In the genomic region with DNA sequence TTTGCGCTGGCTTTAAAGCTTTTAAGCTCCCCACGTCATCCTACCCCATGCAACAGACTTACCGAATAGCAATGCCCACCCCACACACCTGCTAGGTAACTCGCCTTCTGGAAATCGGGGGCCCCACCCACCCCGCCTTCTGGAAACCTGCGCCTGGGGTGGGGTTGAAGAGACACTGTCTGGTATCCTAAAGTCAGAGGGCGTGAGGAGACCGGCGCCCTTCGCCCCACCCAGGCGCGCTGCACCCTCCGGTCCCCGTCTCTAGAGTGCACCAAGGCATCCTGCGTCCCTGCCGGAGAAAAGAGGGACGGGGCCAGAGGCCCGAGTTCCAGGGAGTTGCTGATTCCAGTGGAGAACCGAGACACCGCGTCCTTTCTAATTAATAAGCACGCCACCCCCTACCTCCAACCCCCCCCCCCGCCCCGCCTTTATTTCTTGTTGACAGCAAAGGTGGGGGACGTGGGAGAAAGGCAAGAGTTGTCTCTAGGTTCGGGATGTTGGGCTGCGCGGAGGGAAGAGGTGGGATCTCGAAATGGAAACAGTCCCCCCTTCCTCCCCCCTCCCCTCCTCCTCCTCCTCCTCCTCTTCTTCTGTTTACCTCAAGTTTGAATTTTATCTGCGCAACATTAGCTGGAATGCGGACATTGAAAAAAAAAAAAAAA, we compare ENCODE assay signal across 8 cellular contexts.
A peak's percentile ranks its signal among the peaks of the same experiment; 100 is the strongest.
DNase-seq lines count a peak whose midpoint lies in the region; ATAC-seq and TF ChIP-seq lines count a peak whose summit lies in the region.

No MANE protein-coding gene starts in this region.

- peak overlapping the region; percentile 98 for H3K27ac Mint-ChIP-seq in activated naive CD4-positive, alpha-beta T cell treated with anti-CD3 and anti-CD28 coated beads, Interleukin-2, amount 10 ng/mL, durations not matched to agents 7 days and 5 days
- peak overlapping the region; percentile 70 for H3K27ac Mint-ChIP-seq in glutamatergic neuron (ENCODE audit: unreplicated experiment)

- no peaks in the 10 kb centered on the region for H3K27me3 Mint-ChIP-seq in activated naive CD4-positive, alpha-beta T cell treated with anti-CD3 and anti-CD28 coated beads, Interleukin-2, amount 10 ng/mL, durations not matched to agents 7 days and 5 days
- peaks cover 7% of the 10 kb centered on the region for H3K27me3 Mint-ChIP-seq in glutamatergic neuron (ENCODE audit: unreplicated experiment)

- peak overlapping the region; percentile 78 for H3K4me2 ChIP-seq in parathyroid adenoma (ENCODE audit: low read length)

- H2AFZ ChIP-seq in parathyroid adenoma: peak overlapping the region; percentile 90

- no peaks in the 10 kb centered on the region for H3K27me3 ChIP-seq in parathyroid adenoma (ENCODE audit: control insufficient read depth, insufficient read depth, low read length)

- H3K27ac ChIP-seq in parathyroid adenoma: peak overlapping the region; percentile 99

- no peaks in the 10 kb centered on the region for H3K9me3 ChIP-seq in parathyroid adenoma (ENCODE audit: control insufficient read depth, low read length)

- peaks cover 43% of the 10 kb centered on the region for H3K79me2 ChIP-seq in parathyroid adenoma

- H3K36me3 Mint-ChIP-seq in activated naive CD4-positive, alpha-beta T cell treated with anti-CD3 and anti-CD28 coated beads, Interleukin-2, amount 10 ng/mL, durations not matched to agents 7 days and 5 days: peaks cover 27% of the 10 kb centered on the region
- H3K36me3 Mint-ChIP-seq in glutamatergic neuron (ENCODE audit: unreplicated experiment): no peaks in the 10 kb centered on the region

- peaks cover 8% of the 10 kb centered on the region for H3K4me1 ChIP-seq in parathyroid adenoma

- H3K4me3 ChIP-seq in parathyroid adenoma (ENCODE audit: low read depth, low read length): peak overlapping the region; percentile 94

- DNase-seq in NCI-H82 (lab: John Stamatoyannopoulos, UW) (peak; percentile 76), NCI-H82 treated with DMSO at 0.1 percent for 48 hours (lab: John Stamatoyannopoulos, UW; ENCODE audit: unreplicated experiment) (no peak), RPMI7951 (ENCODE audit: low read depth) (peak; percentile 40), glutamatergic neuron (peak; percentile 50)
- peak; percentile 68 for DNase-seq in activated naive CD4-positive, alpha-beta T cell treated with anti-CD3 and anti-CD28 coated beads, Interleukin-2, amount 10 ng/mL, durations not matched to agents 7 days and 5 days

- H3K9ac ChIP-seq in parathyroid adenoma: peak overlapping the region; percentile 96

- peaks cover 68% of the 10 kb centered on the region for H3K4me1 Mint-ChIP-seq in activated naive CD4-positive, alpha-beta T cell treated with anti-CD3 and anti-CD28 coated beads, Interleukin-2, amount 10 ng/mL, durations not matched to agents 7 days and 5 days
- H3K4me1 Mint-ChIP-seq in glutamatergic neuron (ENCODE audit: low read depth, unreplicated experiment): peaks cover 13% of the 10 kb centered on the region

- CTCF ChIA-PET in activated naive CD4-positive, alpha-beta T cell treated with anti-CD3 and anti-CD28 coated beads, Interleukin-2, amount 10 ng/mL, durations not matched to agents 7 days and 5 days (lab: Charles Lee): interaction anchor here (1.2 to 2.8 kb wide), 3 partner anchors 38 to 186 kb away, joined by 3 to 10 read pairs (median 5); no protein-coding TSS in a partner anchor

- H3K9me3 Mint-ChIP-seq in activated naive CD4-positive, alpha-beta T cell treated with anti-CD3 and anti-CD28 coated beads, Interleukin-2, amount 10 ng/mL, durations not matched to agents 7 days and 5 days: no peaks in the 10 kb centered on the region
- H3K9me3 Mint-ChIP-seq in glutamatergic neuron (ENCODE audit: unreplicated experiment): peaks cover 19% of the 10 kb centered on the region

- H3K36me3 ChIP-seq in parathyroid adenoma (ENCODE audit: control insufficient read depth, insufficient read depth, low read length): no peaks in the 10 kb centered on the region

- H3K4me3 Mint-ChIP-seq in activated naive CD4-positive, alpha-beta T cell treated with anti-CD3 and anti-CD28 coated beads, Interleukin-2, amount 10 ng/mL, durations not matched to agents 7 days and 5 days: peak overlapping the region; percentile 99
- peak overlapping the region; percentile 97 for H3K4me3 Mint-ChIP-seq in glutamatergic neuron (ENCODE audit: unreplicated experiment)

- no peak for TF ChIP-seq CTCF in glutamatergic neuron (IDR thresholded peaks at IDR 0.05; ENCODE audit: partially characterized antibody, unreplicated experiment)
- TF ChIP-seq CTCF in parathyroid adenoma (IDR thresholded peaks at IDR 0.05): no peak

- ATAC-seq in GM21717 (IDR thresholded peaks at IDR 0.05; ENCODE audit: unreplicated experiment): no peak
- no peak for ATAC-seq in GM18861 (IDR thresholded peaks at IDR 0.05; ENCODE audit: unreplicated experiment)
